In genomic region chr19:1161716-1162115, GRCh38 we compare ENCODE assay signal across 11 cellular contexts. TPM values are rescaled to one million over a fixed set of nuclear protein-coding genes. Genes with fewer than 3 reads are reported as not detected.
DNase-seq lines count a peak whose midpoint lies in the region; ATAC-seq and TF ChIP-seq lines count a peak whose summit lies in the region.
"Had no signal": no experiment of that assay in that cellular context is flagged by ENCODE, and none has a peak within 500 bp of the region (broad histone marks: within the 10 kb centered on the region; RNA-seq: fewer than 3 reads in every experiment).

No MANE protein-coding gene starts in this region.

- H3K27me3 ChIP-seq in esophagus squamous epithelium (no peaks in the 10 kb centered on the region), gastrocnemius medialis (no peaks in the 10 kb centered on the region)

- WGBS in esophagus squamous epithelium, 2 donors = 24 to 44% methylated on average over 4 to 5 of the region's 18 CpGs

- H3K9me3 ChIP-seq in HEK293 (ENCODE audit: control insufficient read depth, insufficient read depth, low read depth, low read length) (no peaks in the 10 kb centered on the region), esophagus squamous epithelium (no peaks in the 10 kb centered on the region), gastrocnemius medialis (no peaks in the 10 kb centered on the region), T-helper 17 cell (ENCODE audit: control insufficient read depth, low read length, poor library complexity, severe bottlenecking) (no peaks in the 10 kb centered on the region)

- in situ Hi-C loops in gastrocnemius medialis (cut with MboI; ENCODE audit: low sequenced_read_pairs in 4 of 4) = no loop called here

- peaks cover 4% of the 10 kb centered on the region for H3K4me1 Mint-ChIP-seq in activated CD4-positive, alpha-beta memory T cell treated with anti-CD3 and anti-CD28 coated beads, Interleukin-2, amount 10 ng/mL, durations not matched to agents 7 days and 5 days
- H3K4me1 Mint-ChIP-seq in T-helper 17 cell = peaks cover 10% of the 10 kb centered on the region

- DNase-seq in NCI-H510A (lab: John Stamatoyannopoulos, UW) (peak; percentile 63), esophagus squamous epithelium (lab: John Stamatoyannopoulos, UW) (no peak), gastrocnemius medialis (peak; percentile 88 to 96), NCI-H1105 (lab: John Stamatoyannopoulos, UW) (no peak), T-helper 17 cell (no peak)
- DNase-seq in activated CD4-positive, alpha-beta memory T cell treated with anti-CD3 and anti-CD28 coated beads, Interleukin-2, amount 10 ng/mL, durations not matched to agents 7 days and 5 days = no peak
- DNase-seq: activated CD8-positive, alpha-beta T cell treated with anti-CD3 and anti-CD28 coated beads, Interleukin-2, amount 10 ng/mL, durations not matched to agents 7 days and 5 days; kidney glomerular epithelial cell; NCI-H1694 treated with DMSO at 0.1 percent for 48 hours had no signal

- no peak for TF ChIP-seq POLR2A in esophagus squamous epithelium (IDR thresholded peaks at IDR 0.05)
- peak; percentile 59 to 78 for TF ChIP-seq POLR2A in gastrocnemius medialis (IDR thresholded peaks at IDR 0.05)

- H3K36me3 Mint-ChIP-seq in activated CD4-positive, alpha-beta memory T cell treated with anti-CD3 and anti-CD28 coated beads, Interleukin-2, amount 10 ng/mL, durations not matched to agents 7 days and 5 days (ENCODE audit: low read depth) = peaks cover 5% of the 10 kb centered on the region
- H3K36me3 Mint-ChIP-seq in T-helper 17 cell (ENCODE audit: low read depth) = no peaks in the 10 kb centered on the region

- ATAC-seq in gastrocnemius medialis = peak; percentile 91 to 93
- no peak for ATAC-seq in T-helper 17 cell
- ATAC-seq: activated CD8-positive, alpha-beta T cell treated with anti-CD3 and anti-CD28 coated beads, Interleukin-2, amount 10 ng/mL, durations not matched to agents 7 days and 5 days had no signal

- POLR2A ChIA-PET in HEK293 (lab: Yijun Ruan, JAX) = interaction anchor here (0.6 to 1.0 kb wide), 3 partner anchors 8 to 147 kb away, joined by 3 to 10 read pairs (median 3); partner anchors contain the start of gene GPX4
- POLR2A ChIA-PET in activated CD4-positive, alpha-beta memory T cell treated with anti-CD3 and anti-CD28 coated beads, Interleukin-2, amount 10 ng/mL, durations not matched to agents 7 days and 5 days (lab: Charles Lee) = interaction anchor here (0.7 kb wide), 1 partner anchor 225 kb away, joined by 3 read pairs; no protein-coding TSS in a partner anchor

- H3K4me3 Mint-ChIP-seq in activated CD4-positive, alpha-beta memory T cell treated with anti-CD3 and anti-CD28 coated beads, Interleukin-2, amount 10 ng/mL, durations not matched to agents 7 days and 5 days = no peak overlapping the region
- H3K4me3 Mint-ChIP-seq in T-helper 17 cell = no peak overlapping the region
- H3K4me3 Mint-ChIP-seq: activated CD8-positive, alpha-beta T cell treated with anti-CD3 and anti-CD28 coated beads, Interleukin-2, amount 10 ng/mL, durations not matched to agents 7 days and 5 days had no signal

- peaks cover 0 to 4% of the 10 kb centered on the region in 2 experiments; a peak in 1 of 3 replicates for H3K36me3 ChIP-seq in HEK293 (ENCODE audit: control insufficient read depth in 2 of 2, insufficient read depth in 1 of 2, low read length in 2 of 2)
- H3K36me3 ChIP-seq in esophagus squamous epithelium = peaks cover 0 to 52% (median 0%) of the 10 kb centered on the region in 3 donors
- H3K36me3 ChIP-seq in gastrocnemius medialis = no peaks in the 10 kb centered on the region

- no peak overlapping the region for H3K4me3 ChIP-seq in HEK293 (ENCODE audit: low read depth, low read length)
- H3K4me3 ChIP-seq in esophagus squamous epithelium = no peak overlapping the region
- peak overlapping the region in 2 of 4 donors; percentile 10 to 33 for H3K4me3 ChIP-seq in gastrocnemius medialis

- no peaks in the 10 kb centered on the region for H3K9me3 Mint-ChIP-seq in activated CD4-positive, alpha-beta memory T cell treated with anti-CD3 and anti-CD28 coated beads, Interleukin-2, amount 10 ng/mL, durations not matched to agents 7 days and 5 days

- TF ChIP-seq CTCF in HEK293 (tag by site-specific recombination; IDR thresholded peaks at IDR 0.05) (no peak), esophagus squamous epithelium (IDR thresholded peaks at IDR 0.05) (no peak), gastrocnemius medialis (IDR thresholded peaks at IDR 0.05 in 4 of 5, conservative IDR thresholded peaks at IDR 0.05 in 1 of 5) (no peak)

- H3K27me3 Mint-ChIP-seq in activated CD4-positive, alpha-beta memory T cell treated with anti-CD3 and anti-CD28 coated beads, Interleukin-2, amount 10 ng/mL, durations not matched to agents 7 days and 5 days = no peaks in the 10 kb centered on the region
- no peaks in the 10 kb centered on the region for H3K27me3 Mint-ChIP-seq in T-helper 17 cell

- H3K27ac ChIP-seq in HEK293 (ENCODE audit: extremely low read depth, low read depth, low read length) (no peak overlapping the region), esophagus squamous epithelium (peak overlapping the region; percentile 73 to 80 (median 79)), gastrocnemius medialis (peak overlapping the region; percentile 80 to 86 (median 82))
- H3K27ac ChIP-seq: HL-60 had no signal

- H3K4me1 ChIP-seq in HEK293 (ENCODE audit: control insufficient read depth, insufficient read depth, low read length) (0 out of 2 replicates have a peak, but pooled peaks cover 2% of the 10 kb centered on the region), esophagus squamous epithelium (peaks cover 16 to 63% (median 17%) of the 10 kb centered on the region in 3 donors), gastrocnemius medialis (peaks cover 9 to 14% of the 10 kb centered on the region in 2 donors)

- no peak overlapping the region for H3K27ac Mint-ChIP-seq in activated CD4-positive, alpha-beta memory T cell treated with anti-CD3 and anti-CD28 coated beads, Interleukin-2, amount 10 ng/mL, durations not matched to agents 7 days and 5 days
- H3K27ac Mint-ChIP-seq in T-helper 17 cell = no peak overlapping the region
- H3K27ac Mint-ChIP-seq: activated CD8-positive, alpha-beta T cell treated with anti-CD3 and anti-CD28 coated beads, Interleukin-2, amount 10 ng/mL, durations not matched to agents 7 days and 5 days had no signal

- CTCF ChIA-PET in HEK293 (lab: Yijun Ruan, JAX) = no interaction called here
- CTCF ChIA-PET in activated CD4-positive, alpha-beta memory T cell treated with anti-CD3 and anti-CD28 coated beads, Interleukin-2, amount 10 ng/mL, durations not matched to agents 7 days and 5 days (lab: Charles Lee) = no interaction called here

- intact Hi-C loops in esophagus squamous epithelium (cut with DNase I) = loop anchor here (10.0 kb wide), 1 partner anchor 47 kb away; no protein-coding TSS in a partner anchor
- intact Hi-C loops in gastrocnemius medialis (cut with DNase I; ENCODE audit: low total_unique reads) = no loop called here

TF ChIP-seq in HEK293, 187 proteins besides CTCF, POLR2A, EP300 and RAD21 (continues in another document):
- no peak for TF ChIP-seq ZNF155 (tag by site-specific recombination; IDR thresholded peaks at IDR 0.05)
- peak; percentile 16; the same call in 1 of the 2 replicates for TF ChIP-seq GLIS1 (tag by site-specific recombination; IDR thresholded peaks at IDR 0.05)
- no peak for TF ChIP-seq PBX3 (CRISPR knock-in tag; IDR thresholded peaks at IDR 0.05)
- peak; percentile 53; the same call in 1 of the 2 replicates for TF ChIP-seq EGR2 (tag by site-specific recombination; IDR thresholded peaks at IDR 0.05; ENCODE audit: low read depth)
- TF ChIP-seq ZNF585B (tag by site-specific recombination; IDR thresholded peaks at IDR 0.05) = no peak
- 0 out of 2 replicates have a peak, but pooled peaks have one; percentile 18 for TF ChIP-seq ZNF600 (tag by site-specific recombination; IDR thresholded peaks at IDR 0.05)
- no peak for TF ChIP-seq ZNF501 (tag by site-specific recombination; IDR thresholded peaks at IDR 0.05)
- no peak for TF ChIP-seq YY2 (tag by site-specific recombination; IDR thresholded peaks at IDR 0.05)
- TF ChIP-seq ZNF513 (tag by site-specific recombination; IDR thresholded peaks at IDR 0.05) = no peak

RNA-seq across cellular contexts. Expression of gene SBNO2, which starts 12.4 kb away (rescaled TPM):
- 10 to 100 TPM; 31.3 to 84.3 (median 68.3) TPM for total RNA-seq in esophagus squamous epithelium
- total RNA-seq in gastrocnemius medialis = 10 to 100 TPM; 22.2 to 49.8 (median 30.9) TPM
- total RNA-seq in activated CD4-positive, alpha-beta memory T cell treated with anti-CD3 and anti-CD28 coated beads, Interleukin-2, amount 10 ng/mL, durations not matched to agents 7 days and 5 days = 10 to 100 TPM; 94.4 to 98.2 TPM
- total RNA-seq in T-helper 17 cell = 100 to 1,000 TPM in 1 of 2 donors, 10 to 100 TPM in 1; 85.4 to 106 TPM

RNA-seq across cellular contexts. Expression of gene STK11, which starts 43.9 kb away (rescaled TPM):
- total RNA-seq in esophagus squamous epithelium (10 to 100 TPM; 59.3 to 68.5 (median 61.6) TPM), gastrocnemius medialis (100 to 1,000 TPM in 3 of 4 donors, 10 to 100 TPM in 1; 91.5 to 194 (median 149) TPM), T-helper 17 cell (10 to 100 TPM; 70.0 to 70.4 TPM)
- 10 to 100 TPM; 84.2 to 85.1 TPM for total RNA-seq in activated CD4-positive, alpha-beta memory T cell treated with anti-CD3 and anti-CD28 coated beads, Interleukin-2, amount 10 ng/mL, durations not matched to agents 7 days and 5 days

RNA-seq across cellular contexts. Expression of gene GPX4, which starts 57.9 kb away (rescaled TPM):
- 100 to 1,000 TPM; 108 to 405 (median 244) TPM for total RNA-seq in esophagus squamous epithelium
- 100 to 1,000 TPM; 616 to 907 (median 819) TPM for total RNA-seq in gastrocnemius medialis
- total RNA-seq in activated CD4-positive, alpha-beta memory T cell treated with anti-CD3 and anti-CD28 coated beads, Interleukin-2, amount 10 ng/mL, durations not matched to agents 7 days and 5 days = 100 to 1,000 TPM; 141 to 148 TPM
- total RNA-seq in T-helper 17 cell = 100 to 1,000 TPM; 184 to 187 TPM

Comparison
In these comparisons a context has a peak if more than half of its experiments do, and no peak if none do; other contexts are left out.
1. DNase-seq: peak in NCI-H510A (single experiment) and gastrocnemius medialis (2 of 2); none in esophagus squamous epithelium (single experiment), NCI-H1105 (single experiment), activated CD4-positive, alpha-beta memory T cell treated with anti-CD3 and anti-CD28 coated beads, Interleukin-2, amount 10 ng/mL, durations not matched to agents 7 days and 5 days (single experiment) and T-helper 17 cell (0 of 3).
2. POLR2A ChIP-seq: peak in gastrocnemius medialis (2 of 2); none in esophagus squamous epithelium (0 of 4).